ENCODE assay signal across 7 cellular contexts in the genomic region with DNA sequence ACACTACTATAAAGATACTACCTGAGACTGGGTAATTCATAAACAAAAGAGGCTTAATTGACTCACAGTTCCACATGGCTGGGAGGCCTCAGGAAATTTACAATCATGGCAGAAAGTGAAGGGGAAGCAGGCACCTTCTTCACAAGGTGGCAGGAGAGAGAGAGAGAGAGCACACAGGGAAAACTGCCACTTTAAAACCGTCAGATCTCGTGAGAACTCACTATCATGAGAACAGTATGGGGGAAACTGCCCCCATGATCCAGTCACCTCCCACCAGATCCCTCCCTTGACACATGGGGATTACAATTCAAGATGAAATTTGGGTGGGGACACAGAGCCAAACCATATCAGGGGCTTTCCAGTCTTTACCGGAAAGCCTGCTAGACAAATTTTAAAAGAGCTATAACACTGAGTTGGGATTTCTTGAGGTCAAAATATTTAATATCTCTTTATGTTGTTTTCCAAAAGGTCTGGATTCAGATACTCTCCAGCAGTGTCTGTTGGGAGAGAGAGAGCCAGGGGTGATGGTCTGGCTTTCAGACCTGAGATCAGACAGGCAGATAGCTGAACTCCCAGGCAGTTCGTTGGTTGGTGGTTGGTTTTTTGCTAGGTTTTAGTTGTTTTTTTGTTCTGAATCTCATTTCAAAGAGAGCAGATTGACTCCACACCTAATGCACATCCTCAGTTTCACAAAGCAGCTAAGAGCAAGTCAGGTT. TPM values are rescaled to one million over a fixed set of nuclear protein-coding genes. Genes with fewer than 3 reads are reported as not detected.
A peak's percentile ranks its signal among the peaks of the same experiment; 100 is the strongest.
DNase-seq lines count a peak whose midpoint lies in the region; ATAC-seq, FAIRE-seq and TF ChIP-seq lines count a peak whose summit lies in the region.
"Not testable (repeated sequence)": the region's sequence is repeated elsewhere in the genome, so short reads cannot be mapped to it uniquely, and the experiment has no call there.
"Had no signal": no experiment of that assay in that cellular context is flagged by ENCODE, and none has a peak within 500 bp of the region (broad histone marks: within the 10 kb centered on the region; RNA-seq: fewer than 3 reads in every experiment).

No MANE protein-coding gene starts in this region.

- peaks cover 13% of the 10 kb centered on the region for H3K4me1 ChIP-seq in DND-41 (ENCODE audit: insufficient read depth, low read length)
- not testable (repeated sequence) for H3K4me1 ChIP-seq in SK-N-SH (ENCODE audit: control insufficient read depth in 1 of 2, insufficient read depth in 2 of 2, low read depth in 1 of 2, low read length in 1 of 2); astrocyte (ENCODE audit: insufficient read depth, low read length); foreskin keratinocyte; neural progenitor cell

- H3K9me3 Mint-ChIP-seq in astrocyte (ENCODE audit: unreplicated experiment); neural progenitor cell: not testable (repeated sequence)

- not testable (repeated sequence) for H2AFZ ChIP-seq in DND-41 (ENCODE audit: low read depth, low read length); SK-N-SH (ENCODE audit: low read depth); astrocyte (ENCODE audit: low read depth, low read length); neural progenitor cell (replicated peaks)

- 0 out of 3 replicates have a peak, but pooled peaks have one; percentile 24 for ATAC-seq in DND-41 (ENCODE audit: insufficient read depth, low read depth)
- not testable (repeated sequence) for ATAC-seq in foreskin keratinocyte

- CTCF ChIA-PET in SK-N-SH (lab: Yijun Ruan, JAX): interaction anchor here (0.7 to 1.9 kb wide), 5 partner anchors 9 to 86 kb away, joined by 3 to 7 read pairs (median 3); no protein-coding TSS in a partner anchor

- not testable (repeated sequence) for H3K27ac Mint-ChIP-seq in astrocyte (ENCODE audit: unreplicated experiment)
- H3K27ac Mint-ChIP-seq in neural progenitor cell: peak overlapping the region; percentile 80

- not testable (repeated sequence) for H3K27ac ChIP-seq in DND-41 (ENCODE audit: low read length); astrocyte (ENCODE audit: low read depth, low read length); foreskin keratinocyte; neural progenitor cell
- peak overlapping the region; percentile 15 for H3K27ac ChIP-seq in KOPT-K1 (ENCODE audit: low read depth, low read length, poor library complexity, severe bottlenecking)
- peak overlapping the region in 1 of 2 experiments; percentile 84; a peak in 2 of 4 replicates for H3K27ac ChIP-seq in SK-N-SH (ENCODE audit: low read depth in 2 of 2, low read length in 1 of 2)

- H3K4me2 ChIP-seq in DND-41 (ENCODE audit: insufficient read depth, low read length); SK-N-SH; astrocyte (ENCODE audit: low read length); neural progenitor cell: not testable (repeated sequence)

- H4K20me1 ChIP-seq in DND-41 (ENCODE audit: insufficient read depth, low read length); SK-N-SH (ENCODE audit: insufficient read depth); astrocyte (ENCODE audit: insufficient read depth, low read length); neural progenitor cell (ENCODE audit: low read depth): not testable (repeated sequence)

- not testable (repeated sequence) for H3K36me3 ChIP-seq in DND-41 (ENCODE audit: insufficient read depth, low read length); KOPT-K1 (ENCODE audit: insufficient read depth, low read length); SK-N-SH (replicated peaks in 1 of 2; ENCODE audit: control insufficient read depth in 1 of 2, insufficient read depth in 2 of 2, low read length in 1 of 2); astrocyte (ENCODE audit: insufficient read depth, low read length); neural progenitor cell

- POLR2A ChIA-PET in SK-N-SH (lab: Yijun Ruan, JAX): interaction anchor here (0.6 kb wide), 1 partner anchor 9 kb away, joined by 3 read pairs; no protein-coding TSS in a partner anchor

- DNase-seq in DND-41; astrocyte (ENCODE audit: low read depth); foreskin keratinocyte; neural progenitor cell (ENCODE audit: low spot score): not testable (repeated sequence)
- peak; percentile 62 for DNase-seq in SK-N-SH

- H3K9me2 ChIP-seq in SK-N-SH: not testable (repeated sequence)

- H3K4me3 Mint-ChIP-seq in astrocyte (ENCODE audit: unreplicated experiment) (peak overlapping the region; percentile 34), neural progenitor cell (peak overlapping the region; percentile 7)

- not testable (repeated sequence) for H3K36me3 Mint-ChIP-seq in astrocyte (ENCODE audit: low read depth, unreplicated experiment); neural progenitor cell

- peak; percentile 20; the same call in 1 of the 2 replicates for TF ChIP-seq RAD21 in SK-N-SH (IDR thresholded peaks at IDR 0.05; ENCODE audit: low read length)

- H3K4me1 Mint-ChIP-seq in astrocyte (ENCODE audit: low read depth, unreplicated experiment): not testable (repeated sequence)
- peaks cover 24% of the 10 kb centered on the region for H3K4me1 Mint-ChIP-seq in neural progenitor cell

- H3K79me2 ChIP-seq in DND-41 (ENCODE audit: insufficient read depth, low read length); SK-N-SH (ENCODE audit: insufficient read depth); astrocyte (ENCODE audit: insufficient read depth, low read length); neural progenitor cell (ENCODE audit: low read depth): not testable (repeated sequence)

- not testable (repeated sequence) for H3K27me3 Mint-ChIP-seq in astrocyte (ENCODE audit: low read depth, unreplicated experiment); neural progenitor cell (ENCODE audit: insufficient read depth, low read depth)

- not testable (repeated sequence) for H3K9ac ChIP-seq in DND-41 (ENCODE audit: low read depth, low read length); SK-N-SH; astrocyte (ENCODE audit: low read length); neural progenitor cell

- not testable (repeated sequence) for FAIRE-seq in astrocyte (lab: Jason Lieb, UNC)

- H3F3A ChIP-seq in SK-N-SH (replicated peaks; ENCODE audit: insufficient read depth); neural progenitor cell (ENCODE audit: low read depth): not testable (repeated sequence)

- H3K4me3 ChIP-seq in DND-41 (ENCODE audit: low read depth in 1 of 2, low read length in 2 of 2); SK-N-SH (ENCODE audit: low read depth in 2 of 2, low read length in 1 of 2); astrocyte (ENCODE audit: insufficient read depth, low read depth, low read length); neural progenitor cell: not testable (repeated sequence)

- 43% methylated on average over 4 of the region's 4 CpGs for WGBS in SK-N-SH (ENCODE audit: low lambda C conversion rate)

- H3K9me3 ChIP-seq in DND-41 (ENCODE audit: insufficient read depth, low read length, severe bottlenecking); KOPT-K1 (ENCODE audit: insufficient read depth, low read length, poor library complexity, severe bottlenecking); SK-N-SH; astrocyte (ENCODE audit: insufficient read depth, low read depth, low read length); neural progenitor cell (ENCODE audit: low read depth): not testable (repeated sequence)

- TF ChIP-seq EP300 in SK-N-SH (IDR thresholded peaks at IDR 0.05; ENCODE audit: borderline replicate concordance in 1 of 2, low read depth in 1 of 2, low read length in 1 of 2): peak in 1 of 2 experiments; percentile 52; a peak in 1 of 4 replicates

- H3K27me3 ChIP-seq in DND-41 (ENCODE audit: insufficient read depth, low read length, poor library complexity); SK-N-SH (ENCODE audit: insufficient read depth); astrocyte (ENCODE audit: insufficient read depth, low read length); foreskin keratinocyte; neural progenitor cell: not testable (repeated sequence)

- TF ChIP-seq CTCF in DND-41 (IDR thresholded peaks at IDR 0.05; ENCODE audit: borderline replicate concordance, extremely low read depth, low read length, poor library complexity, severe bottlenecking); SK-N-SH (IDR thresholded peaks at IDR 0.05); astrocyte (IDR thresholded peaks at IDR 0.05; ENCODE audit: insufficient read depth, low read depth, low read length); neural progenitor cell (IDR thresholded peaks at IDR 0.05): not testable (repeated sequence)
- TF ChIP-seq CTCF in foreskin keratinocyte (conservative IDR thresholded peaks at IDR 0.05): peak; percentile 8

TF ChIP-seq in SK-N-SH, 30 proteins besides CTCF, POLR2A, EP300 and RAD21:
- TF ChIP-seq MXI1 (IDR thresholded peaks at IDR 0.05; ENCODE audit: low read depth, low read length) (peak; percentile 29; the same call in 1 of the 2 replicates), CHD2 (IDR thresholded peaks at IDR 0.05; ENCODE audit: low read length, partially characterized antibody) (peak; percentile 81), GATA2 (CRISPR knock-in tag; IDR thresholded peaks at IDR 0.05) (peak; percentile 82)

RNA-seq across cellular contexts. Expression of gene ABAT, which starts 30.8 kb away (rescaled TPM):
- polyA plus RNA-seq in SK-N-SH (2012; rRNA removed): 4.7 and 7.3 TPM in 2 replicates
- polyA plus RNA-seq in SK-N-SH (2012; cell fraction: cytosol; rRNA removed): 5.2 and 6.2 TPM in 2 replicates
- 5.2 and 7.9 TPM in 2 replicates for polyA plus RNA-seq in SK-N-SH (2012; cell fraction: nucleus; rRNA removed)
- 22.8 and 23.3 TPM in 2 replicates for total RNA-seq in astrocyte
- total RNA-seq in foreskin keratinocyte: 6.0 and 10.2 TPM in 2 replicates
- polyA plus RNA-seq in foreskin keratinocyte: 2.7 and 3.5 TPM in 2 replicates
- total RNA-seq in neural progenitor cell (ENCODE audit: low replicate concordance): 7.3 and 7.9 TPM in 2 replicates
- total RNA-seq: HT1080 had no signal
